ENCODE assay signal across 8 cellular contexts in genomic region chr2:127525692-127526141, GRCh38. TPM values are rescaled to one million over a fixed set of nuclear protein-coding genes. Genes with fewer than 3 reads are reported as not detected.
DNase-seq lines count a peak whose midpoint lies in the region; ATAC-seq, FAIRE-seq and TF ChIP-seq lines count a peak whose summit lies in the region.

No MANE protein-coding gene starts in this region.

- no peaks in the 10 kb centered on the region for H3F3A ChIP-seq in OCI-LY1 (ENCODE audit: insufficient read depth, low read length)

- no peak for ATAC-seq in GM21515 (IDR thresholded peaks at IDR 0.05; ENCODE audit: unreplicated experiment)
- no peak for ATAC-seq in HG03520 (IDR thresholded peaks at IDR 0.05; ENCODE audit: unreplicated experiment)

- H3K4me3 ChIP-seq in OCI-LY1 (ENCODE audit: low read depth, low read length, poor library complexity, severe bottlenecking) = peak overlapping the region; percentile 98
- H3K4me3 ChIP-seq in bronchial epithelial cell (ENCODE audit: low read depth, low read length) = peak overlapping the region; percentile 86
- H3K4me3 ChIP-seq in liver (ENCODE audit: low read depth in 1 of 3, low read length in 3 of 3) = peak overlapping the region; percentile 84 to 96 (median 88)
- peak overlapping the region; percentile 93 to 97 (median 94) for H3K4me3 ChIP-seq in tibial nerve

- no peaks in the 10 kb centered on the region; the same call in 1 of the 2 replicates for H3K27me3 ChIP-seq in OCI-LY1 (ENCODE audit: insufficient read depth, low read length)
- H3K27me3 ChIP-seq in bronchial epithelial cell (ENCODE audit: control insufficient read depth, insufficient read depth, low read length) = no peaks in the 10 kb centered on the region
- no peaks in the 10 kb centered on the region for H3K27me3 ChIP-seq in liver (ENCODE audit: control insufficient read depth in 4 of 4, insufficient read depth in 4 of 4, low read length in 3 of 4)
- H3K27me3 ChIP-seq in tibial nerve = no peaks in the 10 kb centered on the region

- under 1% methylated on average over 20 of the region's 20 CpGs for WGBS in liver
- 0 to 1% methylated on average over 19 to 20 of the region's 20 CpGs for WGBS in tibial nerve, 2 donors

- H3K9me3 ChIP-seq in OCI-LY1 (ENCODE audit: low read length) = no peaks in the 10 kb centered on the region
- H3K9me3 ChIP-seq in liver (ENCODE audit: control insufficient read depth in 4 of 4, low read length in 3 of 4) = no peaks in the 10 kb centered on the region
- H3K9me3 ChIP-seq in tibial nerve = peaks cover 0 to 5% (median 0%) of the 10 kb centered on the region in 4 donors

- H3K79me2 ChIP-seq in OCI-LY1 (ENCODE audit: insufficient read depth, low read length) = peaks cover 30% of the 10 kb centered on the region

- DNase-seq in GM12891 (ENCODE audit: insufficient read length, low spot score) (no peak), bronchial epithelial cell (ENCODE audit: low read depth) (peak; percentile 48), tibial nerve (ENCODE audit: low spot score in 2 of 2) (peak in 1 of 2 donors; percentile 14)

- H2AFZ ChIP-seq in OCI-LY1 (ENCODE audit: low read length) = peak overlapping the region; percentile 7; the same call in 1 of the 2 replicates

- peak overlapping the region; percentile 90 for H3K4me2 ChIP-seq in OCI-LY1 (ENCODE audit: low read length)

- peak overlapping the region; percentile 81 for H3K27ac ChIP-seq in 22Rv1
- H3K27ac ChIP-seq in OCI-LY1 (ENCODE audit: low read depth, low read length, poor library complexity, severe bottlenecking) = peak overlapping the region; percentile 72
- H3K27ac ChIP-seq in liver (ENCODE audit: low read depth in 1 of 2, low read length in 2 of 2) = peak overlapping the region; percentile 94 to 97
- peak overlapping the region; percentile 81 to 96 (median 94) for H3K27ac ChIP-seq in tibial nerve

- peaks cover 20% of the 10 kb centered on the region for H3K4me1 ChIP-seq in OCI-LY1 (ENCODE audit: insufficient read depth, low read length, severe bottlenecking)
- peaks cover 6 to 26% (median 16%) of the 10 kb centered on the region in 4 donors for H3K4me1 ChIP-seq in liver (ENCODE audit: control insufficient read depth in 4 of 4, insufficient read depth in 4 of 4, low read length in 3 of 4)
- peaks cover 0 to 29% (median 17%) of the 10 kb centered on the region in 4 donors for H3K4me1 ChIP-seq in tibial nerve

- H3K9me2 ChIP-seq in OCI-LY1 (ENCODE audit: low read depth, low read length) = no peaks in the 10 kb centered on the region

- TF ChIP-seq EP300 in tibial nerve (IDR thresholded peaks at IDR 0.05) = no peak

- H3K36me3 ChIP-seq in OCI-LY1 (ENCODE audit: insufficient read depth, low read length) (peaks cover 32% of the 10 kb centered on the region), bronchial epithelial cell (ENCODE audit: control insufficient read depth, insufficient read depth, low read length) (peaks cover 6% of the 10 kb centered on the region), liver (ENCODE audit: control insufficient read depth in 4 of 4, insufficient read depth in 3 of 4, low read depth in 1 of 4, low read length in 3 of 4) (peaks cover 0 to 6% (median 2%) of the 10 kb centered on the region in 4 donors), tibial nerve (peaks cover 0 to 19% (median 4%) of the 10 kb centered on the region in 3 donors)

- TF ChIP-seq CTCF in 22Rv1 (IDR thresholded peaks at IDR 0.05) (no peak), OCI-LY1 (IDR thresholded peaks at IDR 0.05; ENCODE audit: low read length) (no peak), bronchial epithelial cell (IDR thresholded peaks at IDR 0.05; ENCODE audit: insufficient read depth, low read length, severe bottlenecking) (no peak), liver (IDR thresholded peaks at IDR 0.05; ENCODE audit: low read depth, low read length, missing input control) (no peak), tibial nerve (IDR thresholded peaks at IDR 0.05) (no peak)

- TF ChIP-seq POLR2A in GM12891 (IDR thresholded peaks at IDR 0.05; ENCODE audit: low read depth, low read length) = 0 out of 2 replicates have a peak, but pooled peaks have one; percentile 25
- no peak for TF ChIP-seq POLR2A in tibial nerve (IDR thresholded peaks at IDR 0.05)

- TF ChIP-seq RAD21 in liver (IDR thresholded peaks at IDR 0.05) = no peak

- H3K9ac ChIP-seq in OCI-LY1 (ENCODE audit: low read length) (peak overlapping the region; percentile 97), liver (ENCODE audit: low read depth in 1 of 2, low read length in 2 of 2) (peak overlapping the region; percentile 93 to 94)

- no peak for FAIRE-seq in GM12891 (lab: Jason Lieb, UNC)
- no peak for FAIRE-seq in bronchial epithelial cell (lab: Jason Lieb, UNC)

- no peaks in the 10 kb centered on the region for H4K20me1 ChIP-seq in OCI-LY1 (ENCODE audit: insufficient read depth, low read length)

TF ChIP-seq in GM12891, 5 proteins besides CTCF, POLR2A, EP300 and RAD21:
- TF ChIP-seq SPI1 (IDR thresholded peaks at IDR 0.05; ENCODE audit: low read depth, low read length) (0 out of 2 replicates have a peak, but pooled peaks have one; percentile 0), POLR2AphosphoS5 (IDR thresholded peaks at IDR 0.05; ENCODE audit: low read depth, low read length) (no peak; the same call in 1 of the 2 replicates), POU2F2 (IDR thresholded peaks at IDR 0.05; ENCODE audit: low read depth, low read length) (no peak), TAF1 (IDR thresholded peaks at IDR 0.05; ENCODE audit: low read depth, low read length) (no peak), PAX5 (IDR thresholded peaks at IDR 0.05; ENCODE audit: insufficient read depth, low read length, severe bottlenecking) (no peak)

TF ChIP-seq in liver, 16 proteins besides CTCF, POLR2A, EP300 and RAD21:
- TF ChIP-seq EGR1 (IDR thresholded peaks at IDR 0.05; ENCODE audit: low read depth in 2 of 2) (no peak), HNF4G (IDR thresholded peaks at IDR 0.05) (no peak), TAF1 (conservative IDR thresholded peaks at IDR 0.05) (no peak)

RNA-seq across cellular contexts. Expression of gene IWS1, which starts 0.6 kb away (rescaled TPM):
- 34.0 TPM for polyA plus RNA-seq in GM12891 (2012; ENCODE audit: low read depth, missing spikeins)
- total RNA-seq in bronchial epithelial cell (40.8 and 51.0 TPM in 2 replicates), liver (10 to 100 TPM; 20.7 to 28.9 TPM), tibial nerve (10 to 100 TPM; 28.4 to 42.6 (median 39.6) TPM)
- 10 to 100 TPM; 13.0 to 24.9 TPM for polyA plus RNA-seq in liver

RNA-seq across cellular contexts. Expression of gene MYO7B, which starts 9.8 kb away (rescaled TPM):
- 5.1 TPM for polyA plus RNA-seq in GM12891 (2012; ENCODE audit: low read depth, missing spikeins)
- total RNA-seq in bronchial epithelial cell (not detected in 2 replicates), liver (1 to 10 TPM in 1 of 2 donors, under 1 TPM in 1; 0.17 to 1.1 TPM), tibial nerve (under 1 TPM in 2 of 4 donors, not detected in 2; 0.30 to 0.78 TPM)
- polyA plus RNA-seq in liver = 1 to 10 TPM in 1 of 2 donors, under 1 TPM in 1; 0.15 to 1.1 TPM
